Comparison of ENCODE assay signal across 27 cellular contexts in the genomic region with DNA sequence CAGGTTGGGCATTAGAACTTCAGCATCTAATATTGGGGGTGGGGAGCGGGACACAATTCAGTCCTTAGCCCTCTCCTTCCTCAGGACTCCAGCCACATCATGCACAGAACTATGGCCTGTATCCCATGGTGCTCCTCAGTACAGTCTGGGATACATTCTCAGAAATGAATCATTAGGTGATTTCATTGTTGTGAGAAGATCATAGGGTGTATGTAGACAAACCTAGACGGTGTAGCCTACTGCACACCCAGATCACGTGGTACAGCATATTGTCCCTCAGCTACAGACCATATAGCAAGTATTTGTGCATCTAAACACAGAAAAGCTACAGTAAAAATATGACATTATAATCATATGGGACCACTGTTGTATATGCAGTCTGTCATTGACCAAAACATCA.
"Had no signal": no experiment of that assay in that cellular context is flagged by ENCODE, and none has a peak within 500 bp of the region (broad histone marks: within the 10 kb centered on the region; RNA-seq: fewer than 3 reads in every experiment).

No MANE protein-coding gene starts in this region.

- FAIRE-seq: astrocyte, colon had no signal

- ATAC-seq: activated T-cell treated with anti-CD3 and anti-CD28 coated beads, Interleukin-2, amount 50 U/mL, for 4 hours; activated T-helper 17 cell treated with anti-CD3 and anti-CD28 coated beads, Interleukin-2, amount 50 U/mL, for 72 hours; Panc1; WTC11 had no signal

- DNase-seq: activated CD4-positive, alpha-beta memory T cell treated with anti-CD3 and anti-CD28 coated beads for 36 hours; activated CD4-positive, alpha-beta T cell treated with anti-CD3 and anti-CD28 coated beads, Interleukin-2, amount 10 ng/mL, durations not matched to agents 7 days and 5 days; activated CD4-positive, CD25-positive, alpha-beta regulatory T cell treated with anti-CD3 and anti-CD28 coated beads, Interleukin-2, amount 50 U/mL, for 72 hours; activated CD8-positive, alpha-beta memory T cell treated with anti-CD3 and anti-CD28 coated beads for 24 hours; activated gamma-delta T cell; activated naive CD4-positive, alpha-beta T cell treated with anti-CD3 and anti-CD28 coated beads for 36 hours; activated T-cell treated with anti-CD3 and anti-CD28 coated beads, Interleukin-2, amount 50 U/mL, for 4 hours; amygdala; cerebellar nuclear complex; Karpas-422; MM.1S; NCI-H1105 treated with DMSO at 0.1 percent for 48 hours; NCI-H146; NCI-H187 treated with DMSO at 0.1 percent for 48 hours; NCI-H2081 treated with DMSO at 0.1 percent for 48 hours; NCI-H2227 treated with DMSO at 0.1 percent for 48 hours; NCI-H510A; NCI-H526 treated with DMSO at 0.1 percent for 48 hours; NK-92 treated with Interleukin-12 subunit alpha and Interleukin-12 subunit beta, amount 100 ng/mL, for 24 hours; OCI-M1; RPMI8226; SHP77 had no signal
